Comparison of ENCODE assay signal across 8 cellular contexts in the genomic region with DNA sequence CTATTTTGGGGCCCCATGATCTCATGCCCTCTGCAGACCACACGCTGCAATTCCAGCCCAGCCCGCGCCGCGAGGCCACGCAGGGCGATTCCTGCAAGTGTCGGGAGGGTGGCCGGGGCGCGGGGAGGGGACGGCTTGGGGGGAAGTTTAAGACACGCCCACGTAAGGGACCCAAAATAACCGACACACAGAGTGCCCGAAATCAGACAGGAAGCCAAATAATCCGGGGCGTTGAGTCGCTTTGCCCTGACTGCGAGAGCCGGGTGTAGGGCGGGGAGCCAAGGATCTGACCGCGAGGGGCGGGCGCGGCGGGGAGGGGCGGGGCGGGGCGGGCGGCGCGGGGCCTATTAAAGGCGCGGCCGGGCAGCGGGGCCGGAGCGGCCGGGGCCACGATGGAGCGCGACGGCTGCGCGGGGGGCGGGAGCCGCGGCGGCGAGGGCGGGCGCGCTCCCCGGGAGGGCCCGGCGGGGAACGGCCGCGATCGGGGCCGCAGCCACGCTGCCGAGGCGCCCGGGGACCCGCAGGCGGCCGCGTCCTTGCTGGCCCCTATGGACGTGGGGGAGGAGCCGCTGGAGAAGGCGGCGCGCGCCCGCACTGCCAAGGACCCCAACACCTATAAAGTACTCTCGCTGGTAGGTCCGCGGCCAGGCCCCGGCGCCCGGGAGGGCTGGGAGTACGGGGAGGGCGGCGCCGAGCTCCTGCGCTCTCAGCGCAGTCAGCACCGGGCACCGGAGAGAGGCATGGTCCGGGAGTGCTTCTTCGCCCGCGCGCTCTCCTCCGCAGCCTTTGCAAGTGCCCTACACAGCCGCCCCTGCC. TPM values are rescaled to one million over a fixed set of nuclear protein-coding genes. Genes with fewer than 3 reads are reported as not detected.
A peak's percentile ranks its signal among the peaks of the same experiment; 100 is the strongest.
DNase-seq lines count a peak whose midpoint lies in the region; TF ChIP-seq lines count a peak whose summit lies in the region.

A gene (plus strand): TSS at position 377 of the 816 bp plus-strand sequence. CDS start 16 bp downstream, at position 393.

- no peaks in the 10 kb centered on the region for H3K36me3 Mint-ChIP-seq in glutamatergic neuron (ENCODE audit: unreplicated experiment)

- H3K36me3 ChIP-seq in BJ (ENCODE audit: control insufficient read depth, insufficient read depth, low read length) = no peaks in the 10 kb centered on the region
- H3K36me3 ChIP-seq in HUES6 (ENCODE audit: control insufficient read depth, insufficient read depth, low read length) = no peaks in the 10 kb centered on the region
- H3K36me3 ChIP-seq in SK-N-MC (ENCODE audit: insufficient read depth, low read length) = no peaks in the 10 kb centered on the region
- H3K36me3 ChIP-seq in tibial artery = no peaks in the 10 kb centered on the region

- peaks cover 6% of the 10 kb centered on the region for H3K9me3 Mint-ChIP-seq in glutamatergic neuron (ENCODE audit: unreplicated experiment)

- peak within 1 kb of the TSS; percentile 83 for H3K9ac ChIP-seq in HUES6 (ENCODE audit: low read length)
- H3K9ac ChIP-seq in SK-N-MC (ENCODE audit: insufficient read length) = peak within 1 kb of the TSS; percentile 61

- peaks cover 5% of the 10 kb centered on the region for H3K9me3 ChIP-seq in HUES6 (ENCODE audit: control insufficient read depth, insufficient read depth, low read depth, low read length)
- H3K9me3 ChIP-seq in SK-N-MC (ENCODE audit: low read depth, low read length) = no peaks in the 10 kb centered on the region
- H3K9me3 ChIP-seq in tibial artery = no peaks in the 10 kb centered on the region

- peak; percentile 46 for TF ChIP-seq CTCF in BJ (IDR thresholded peaks at IDR 0.05; ENCODE audit: insufficient read depth, low read depth, low read length)
- no peak for TF ChIP-seq CTCF in GM20000 (IDR thresholded peaks at IDR 0.05; ENCODE audit: extremely low read depth, missing control alignments)
- no peak for TF ChIP-seq CTCF in glutamatergic neuron (IDR thresholded peaks at IDR 0.05; ENCODE audit: partially characterized antibody, unreplicated experiment)
- peak; percentile 38 to 45 for TF ChIP-seq CTCF in tibial artery (IDR thresholded peaks at IDR 0.05)

- DNase-seq in BJ (ENCODE audit: low read depth) (no peak), GM20000 (ENCODE audit: low spot score) (peak; percentile 54), SK-N-MC (ENCODE audit: low read depth, low spot score) (no peak), glutamatergic neuron (peak; percentile 76), nucleus accumbens (lab: John Stamatoyannopoulos, UW) (peak in 53 of 56 donors; percentile 7 to 88 (median 57)), tibial artery (peak; percentile 75 to 87)
- peak; percentile 31 for DNase-seq in activated naive CD4-positive, alpha-beta T cell treated with anti-CD3 and anti-CD28 coated beads, Interleukin-2, amount 50 U/mL, for 16 hours

- H3K27ac Mint-ChIP-seq in glutamatergic neuron (ENCODE audit: unreplicated experiment) = peak within 1 kb of the TSS; percentile 77

- POLR2A ChIA-PET in BJ (lab: Charles Lee) = no interaction called here

- peaks cover 13% of the 10 kb centered on the region for H3K27me3 Mint-ChIP-seq in glutamatergic neuron (ENCODE audit: unreplicated experiment)

- no peaks in the 10 kb centered on the region for H3K4me1 Mint-ChIP-seq in glutamatergic neuron (ENCODE audit: low read depth, unreplicated experiment)

- CTCF ChIA-PET in BJ (lab: Yijun Ruan, JAX) = interaction anchor here (1.4 to 1.8 kb wide), 3 partner anchors 102 to 112 kb away, joined by 4 read pairs; no protein-coding TSS in a partner anchor

- peak within 1 kb of the TSS; percentile 96 for H3K4me3 Mint-ChIP-seq in glutamatergic neuron (ENCODE audit: unreplicated experiment)

- intact Hi-C loops in tibial artery (cut with DNase I; ENCODE audit: low total_unique reads) = no loop called here

- H3K27me3 ChIP-seq in BJ (ENCODE audit: control insufficient read depth, insufficient read depth, low read length) (no peaks in the 10 kb centered on the region), HUES6 (ENCODE audit: control insufficient read depth, insufficient read depth, low read length) (peaks cover 23% of the 10 kb centered on the region), tibial artery (no peaks in the 10 kb centered on the region)

- H3K4me1 ChIP-seq in HUES6 (ENCODE audit: control insufficient read depth, insufficient read depth, low read length) = peaks cover 20% of the 10 kb centered on the region
- H3K4me1 ChIP-seq in tibial artery = peaks cover 0 to 44% (median 9%) of the 10 kb centered on the region in 4 donors

- H3K4me3 ChIP-seq in BJ (ENCODE audit: low read depth, low read length) (peak within 1 kb of the TSS; percentile 63), HUES6 (ENCODE audit: low read depth, low read length) (peak within 1 kb of the TSS; percentile 80), SK-N-MC (peak within 1 kb of the TSS; percentile 88), tibial artery (peak within 1 kb of the TSS; percentile 72 to 75)

- H3K27ac ChIP-seq in HUES6 (ENCODE audit: low read depth, low read length) = no peak within 1 kb of the TSS; the same call in 1 of the 2 replicates
- H3K27ac ChIP-seq in SK-N-MC = no peak within 1 kb of the TSS
- peak within 1 kb of the TSS; percentile 73 to 77 for H3K27ac ChIP-seq in tibial artery

RNA-seq across cellular contexts. Expression of the gene that starts here (rescaled TPM):
- 8.0 and 15.8 TPM in 2 replicates for polyA plus RNA-seq in BJ (2011; rRNA removed)
- polyA minus RNA-seq in BJ (2011; rRNA and poly(A)+ RNA removed) = 11.6 and 13.7 TPM in 2 replicates
- 2.4 TPM for total RNA-seq in glutamatergic neuron (ENCODE audit: unreplicated experiment)

Comparison
In these comparisons a context has a peak if more than half of its experiments do, and no peak if none do; other contexts are left out.
1. DNase-seq: peak in GM20000 (single experiment), activated naive CD4-positive, alpha-beta T cell treated with anti-CD3 and anti-CD28 coated beads, Interleukin-2, amount 50 U/mL, for 16 hours (single experiment), glutamatergic neuron (single experiment), nucleus accumbens (53 of 56) and tibial artery (2 of 2); none in BJ (single experiment) and SK-N-MC (single experiment).
2. CTCF ChIP-seq: peak in BJ (single experiment) and tibial artery (2 of 2); none in GM20000 (single experiment) and glutamatergic neuron (single experiment).
3. H3K27ac ChIP-seq: peak in tibial artery (2 of 2); none in HUES6 (single experiment) and SK-N-MC (single experiment).
4. Peak in every context shown above with its lines, with median percentiles within 50 percentile points of each other: H3K4me3 ChIP-seq.